Comparison of ENCODE assay signal across 10 cellular contexts in the genomic region with DNA sequence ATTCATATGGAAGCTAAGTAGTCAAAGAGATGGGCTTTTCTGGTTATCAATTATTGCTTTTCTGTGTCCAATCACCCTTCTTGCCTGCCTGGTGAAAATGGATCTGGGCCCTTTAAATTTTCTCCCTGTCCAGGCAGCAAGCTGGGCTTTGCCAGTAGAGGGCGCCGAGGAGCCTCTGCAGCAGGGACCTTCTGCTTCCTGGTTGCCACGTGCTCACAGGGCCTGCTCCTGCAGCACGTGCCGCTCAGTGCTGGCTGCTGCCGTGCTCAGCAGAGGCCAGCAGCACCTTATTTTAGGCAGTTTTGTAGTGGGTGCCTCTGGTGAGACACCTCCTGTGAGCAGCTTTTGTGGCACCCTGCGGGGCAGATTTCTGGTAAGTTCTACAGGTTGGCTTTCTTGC. TPM values are rescaled to one million over a fixed set of nuclear protein-coding genes. Genes with fewer than 3 reads are reported as not detected.
DNase-seq lines count a peak whose midpoint lies in the region; TF ChIP-seq lines count a peak whose summit lies in the region.
"Had no signal": no experiment of that assay in that cellular context is flagged by ENCODE, and none has a peak within 500 bp of the region (broad histone marks: within the 10 kb centered on the region; RNA-seq: fewer than 3 reads in every experiment).

No MANE protein-coding gene starts in this region.

- CTCF ChIA-PET in Calu3 (lab: Charles Lee): no interaction called here

- peaks cover 41% of the 10 kb centered on the region for H3K27me3 Mint-ChIP-seq in Calu3 (ENCODE audit: unreplicated experiment)

- intact Hi-C loops in Calu3 (cut with micrococcal nuclease; ENCODE audit: unreplicated experiment): no loop called here

- no peaks in the 10 kb centered on the region for H3K36me3 Mint-ChIP-seq in Calu3 (ENCODE audit: insufficient read depth, unreplicated experiment)

- no peak overlapping the region for H3K4me3 Mint-ChIP-seq in Calu3 (ENCODE audit: low read depth, unreplicated experiment)

- in situ Hi-C loops in GM13976 (cut with MboI; ENCODE audit: low sequenced_read_pairs, unreplicated experiment): no loop called here

- peak; percentile 37 for DNase-seq in Calu3
- no peak for DNase-seq in GM13976 (ENCODE audit: low spot score)
- peak; percentile 87 for DNase-seq in RPMI8226
- peak; percentile 21 for DNase-seq in kidney tubule cell (ENCODE audit: low spot score)
- no peak for DNase-seq in NCI-H2029 (lab: John Stamatoyannopoulos, UW)
- DNase-seq in HuH-7 (ENCODE audit: low spot score): no peak
- no peak for DNase-seq in OCI-M2 (lab: John Stamatoyannopoulos, UW; ENCODE audit: unreplicated experiment)
- DNase-seq: effector CD8-positive, alpha-beta T cell; T-helper 1 cell had no signal

- BruUV-seq in Calu3 (replicated peaks; lab: Mats Ljungman, UMichigan): no TSS peak

- no peaks in the 10 kb centered on the region for H3K4me1 Mint-ChIP-seq in Calu3 (ENCODE audit: low read depth, unreplicated experiment)

- peak; percentile 31 for TF ChIP-seq CTCF in Calu3 (IDR thresholded peaks at IDR 0.05; ENCODE audit: unreplicated experiment)
- TF ChIP-seq CTCF in GM13976 (IDR thresholded peaks at IDR 0.05; ENCODE audit: borderline replicate concordance, control extremely low read depth, extremely low read depth, insufficient read depth, missing control alignments): peak; percentile 13

- no peaks in the 10 kb centered on the region for H3K9me3 Mint-ChIP-seq in Calu3 (ENCODE audit: low read depth, unreplicated experiment)

- no peak overlapping the region for H3K27ac Mint-ChIP-seq in Calu3 (ENCODE audit: unreplicated experiment)

RNA-seq across cellular contexts. Expression of a gene that starts 4.0 kb away (rescaled TPM):
- 0.22 TPM in 1 of 2 replicates, not detected in the other for total RNA-seq in Calu3 (2022)
- total RNA-seq: pancreas had no signal

Comparison
In these comparisons a context has a peak if more than half of its experiments do, and no peak if none do; other contexts are left out.
1. DNase-seq: peak in Calu3 (single experiment), RPMI8226 (single experiment) and kidney tubule cell (single experiment); none in GM13976 (single experiment), NCI-H2029 (single experiment), HuH-7 (single experiment) and OCI-M2 (single experiment).